29 cellular contexts compared by ENCODE assay signal in genomic region chr4:84631573-84631972, GRCh38. TPM values are rescaled to one million over a fixed set of nuclear protein-coding genes. Genes with fewer than 3 reads are reported as not detected.
DNase-seq lines count a peak whose midpoint lies in the region; ATAC-seq, FAIRE-seq and TF ChIP-seq lines count a peak whose summit lies in the region.
"Had no signal": no experiment of that assay in that cellular context is flagged by ENCODE, and none has a peak within 500 bp of the region (broad histone marks: within the 10 kb centered on the region; RNA-seq: fewer than 3 reads in every experiment).

No MANE protein-coding gene starts in this region.

- DNase-seq in NCI-H226, result peak; percentile 12
- peak; percentile 20 for DNase-seq in astrocyte (ENCODE audit: low read depth)
- no peak for DNase-seq in nephron progenitor cell
- DNase-seq in esophagus muscularis mucosa (ENCODE audit: extremely low spot score), result no peak
- no peak for DNase-seq in cerebellar nuclear complex (lab: John Stamatoyannopoulos, UW)
- DNase-seq in EL, result no peak
- DNase-seq in NCI-H774 (lab: John Stamatoyannopoulos, UW), result no peak
- DNase-seq: activated CD4-positive, alpha-beta T cell treated with anti-CD3 and anti-CD28 coated beads, Interleukin-2, amount 50 U/mL, for 1 hour; activated naive CD4-positive, alpha-beta T cell; activated naive CD8-positive, alpha-beta T cell treated with anti-CD3 and anti-CD28 coated beads, Interleukin-2, amount 50 U/mL, for 24 hours; activated T-cell treated with anti-CD3 and anti-CD28 coated beads, Interleukin-2, amount 50 U/mL, for 72 hours; C1 segment of cervical spinal cord; colonic mucosa; COR-L47; DMS53; effector CD4-positive, alpha-beta T cell; H7; hippocampal formation; left cardiac atrium; NCI-H1417 treated with DMSO at 0.1 percent for 48 hours; NCI-H82; RPMI8226; small intestine; stimulated activated naive CD4-positive, alpha-beta T cell treated with Interleukin-2 at 50 U/mL for 16 hours; upper lobe of right lung had no signal

- H3K4me1 ChIP-seq in astrocyte (ENCODE audit: insufficient read depth, low read length), result no peaks in the 10 kb centered on the region
- H3K4me1 ChIP-seq in esophagus muscularis mucosa, result no peaks in the 10 kb centered on the region
- H3K4me1 ChIP-seq: colonic mucosa, upper lobe of right lung had no signal

- peak; percentile 55 for ATAC-seq in esophagus mucosa
- ATAC-seq: activated naive CD8-positive, alpha-beta T cell treated with anti-CD3 and anti-CD28 coated beads, Interleukin-2, amount 50 U/mL, for 24 hours; activated T-cell treated with anti-CD3 and anti-CD28 coated beads, Interleukin-2, amount 50 U/mL, for 72 hours; upper lobe of right lung had no signal

- H3K4me3 Mint-ChIP-seq in astrocyte (ENCODE audit: unreplicated experiment) (no peak overlapping the region), nephron progenitor cell (no peak overlapping the region)
- H3K4me3 Mint-ChIP-seq: activated naive CD8-positive, alpha-beta T cell treated with anti-CD3 and anti-CD28 coated beads, Interleukin-2, amount 50 U/mL, for 24 hours; activated T-cell treated with anti-CD3 and anti-CD28 coated beads, Interleukin-2, amount 50 U/mL, for 72 hours; nephron had no signal

- H3K79me2 ChIP-seq in astrocyte (ENCODE audit: insufficient read depth, low read length), result no peaks in the 10 kb centered on the region

- no peak for TF ChIP-seq POLR2A in esophagus muscularis mucosa (IDR thresholded peaks at IDR 0.05; ENCODE audit: low read depth)

- H3K27ac ChIP-seq in astrocyte (ENCODE audit: low read depth, low read length) (no peak overlapping the region), esophagus muscularis mucosa (replicated peaks in 1 of 4) (no peak overlapping the region)
- H3K27ac ChIP-seq: colonic mucosa, upper lobe of right lung had no signal

- no peaks in the 10 kb centered on the region for H4K20me1 ChIP-seq in astrocyte (ENCODE audit: insufficient read depth, low read length)

- H3K27me3 Mint-ChIP-seq in astrocyte (ENCODE audit: low read depth, unreplicated experiment) (no peaks in the 10 kb centered on the region), nephron progenitor cell (ENCODE audit: low read depth, poor library complexity) (no peaks in the 10 kb centered on the region)

- TF ChIP-seq CTCF in astrocyte (IDR thresholded peaks at IDR 0.05; ENCODE audit: insufficient read depth, low read depth, low read length) (no peak), nephron progenitor cell (IDR thresholded peaks at IDR 0.05) (no peak), esophagus muscularis mucosa (IDR thresholded peaks at IDR 0.05) (no peak)

- H3K9me3 Mint-ChIP-seq in astrocyte (ENCODE audit: unreplicated experiment), result no peaks in the 10 kb centered on the region
- H3K9me3 Mint-ChIP-seq in nephron progenitor cell, result peaks cover 4% of the 10 kb centered on the region
- H3K9me3 Mint-ChIP-seq: activated naive CD8-positive, alpha-beta T cell treated with anti-CD3 and anti-CD28 coated beads, Interleukin-2, amount 50 U/mL, for 24 hours; nephron had no signal

- H3K9ac ChIP-seq in astrocyte (ENCODE audit: low read length), result no peak overlapping the region

- WGBS in esophagus muscularis mucosa, result 82% methylated on average over 3 of the region's 3 CpGs

- H3K4me1 Mint-ChIP-seq in astrocyte (ENCODE audit: low read depth, unreplicated experiment) (no peaks in the 10 kb centered on the region), nephron progenitor cell (no peaks in the 10 kb centered on the region)
- H3K4me1 Mint-ChIP-seq: activated naive CD8-positive, alpha-beta T cell treated with anti-CD3 and anti-CD28 coated beads, Interleukin-2, amount 50 U/mL, for 24 hours; nephron had no signal

- H2AFZ ChIP-seq in astrocyte (ENCODE audit: low read depth, low read length), result no peak overlapping the region

- no peak for TF ChIP-seq EP300 in esophagus muscularis mucosa (IDR thresholded peaks at IDR 0.05)

- H3K4me2 ChIP-seq in astrocyte (ENCODE audit: low read length), result no peak overlapping the region

- H3K36me3 ChIP-seq in astrocyte (ENCODE audit: insufficient read depth, low read length) (no peaks in the 10 kb centered on the region), esophagus muscularis mucosa (no peaks in the 10 kb centered on the region)
- H3K36me3 ChIP-seq: colonic mucosa, upper lobe of right lung had no signal

- no peak overlapping the region for H3K4me3 ChIP-seq in astrocyte (ENCODE audit: insufficient read depth, low read depth, low read length)
- no peak overlapping the region for H3K4me3 ChIP-seq in esophagus muscularis mucosa
- H3K4me3 ChIP-seq: colonic mucosa, upper lobe of right lung had no signal

- H3K36me3 Mint-ChIP-seq in astrocyte (ENCODE audit: low read depth, unreplicated experiment), result peaks cover 2% of the 10 kb centered on the region
- peaks cover 5% of the 10 kb centered on the region for H3K36me3 Mint-ChIP-seq in nephron progenitor cell (ENCODE audit: low read depth)

- no peaks in the 10 kb centered on the region for H3K9me3 ChIP-seq in astrocyte (ENCODE audit: insufficient read depth, low read depth, low read length)
- H3K9me3 ChIP-seq in esophagus muscularis mucosa, result no peaks in the 10 kb centered on the region
- H3K9me3 ChIP-seq: colonic mucosa, upper lobe of right lung had no signal

- H3K27ac Mint-ChIP-seq in astrocyte (ENCODE audit: unreplicated experiment) (no peak overlapping the region), nephron progenitor cell (peak overlapping the region; percentile 21)
- H3K27ac Mint-ChIP-seq: activated naive CD8-positive, alpha-beta T cell treated with anti-CD3 and anti-CD28 coated beads, Interleukin-2, amount 50 U/mL, for 24 hours; activated T-cell treated with anti-CD3 and anti-CD28 coated beads, Interleukin-2, amount 50 U/mL, for 72 hours; nephron had no signal

- H3K27me3 ChIP-seq in astrocyte (ENCODE audit: insufficient read depth, low read length) (no peaks in the 10 kb centered on the region), esophagus muscularis mucosa (no peaks in the 10 kb centered on the region)
- H3K27me3 ChIP-seq: colonic mucosa, upper lobe of right lung had no signal

- intact Hi-C loops in esophagus muscularis mucosa (cut with DNase I), result no loop called here

- FAIRE-seq in astrocyte (lab: Jason Lieb, UNC), result no peak

RNA-seq across cellular contexts. Expression of gene CDS1, which starts 48.6 kb away (rescaled TPM):
- total RNA-seq in astrocyte (3.8 and 5.7 TPM in 2 replicates), esophagus mucosa (19.6 TPM), esophagus muscularis mucosa (1 to 10 TPM in 2 of 4 donors, under 1 TPM in 2; 0.83 to 1.7 (median 1.3) TPM)
- total RNA-seq: G401, osteocyte had no signal

Comparison
In these comparisons a context has a peak if more than half of its experiments do, and no peak if none do; other contexts are left out.
1. DNase-seq: peak in NCI-H226 (single experiment) and astrocyte (single experiment); none in nephron progenitor cell (single experiment), esophagus muscularis mucosa (single experiment), cerebellar nuclear complex (0 of 2), EL (single experiment) and NCI-H774 (single experiment).